In genomic region chr10:4803822-4804221, GRCh38 we compare ENCODE assay signal across 24 cellular contexts. TPM values are rescaled to one million over a fixed set of nuclear protein-coding genes. Genes with fewer than 3 reads are reported as not detected.
DNase-seq lines count a peak whose midpoint lies in the region; ATAC-seq, FAIRE-seq and TF ChIP-seq lines count a peak whose summit lies in the region.
"Had no signal": no experiment of that assay in that cellular context is flagged by ENCODE, and none has a peak within 500 bp of the region (broad histone marks: within the 10 kb centered on the region; RNA-seq: fewer than 3 reads in every experiment).

No MANE protein-coding gene starts in this region.

- peak overlapping the region; percentile 44 to 90 for H4K8ac ChIP-seq in IMR-90 (ENCODE audit: low read depth in 2 of 2, low read length in 2 of 2)

- H3K18ac ChIP-seq in IMR-90 (ENCODE audit: low read depth, low read length) = peak overlapping the region; percentile 80; the same call in 1 of the 2 replicates

- H3K9me1 ChIP-seq in IMR-90 (ENCODE audit: insufficient read depth, low read length) = peaks cover 3% of the 10 kb centered on the region
- no peaks in the 10 kb centered on the region for H3K9me1 ChIP-seq in endothelial cell of umbilical vein (replicated peaks; ENCODE audit: control insufficient read depth, extremely low read depth, insufficient read depth, low read length)

- H3K14ac ChIP-seq in IMR-90 (replicated peaks; ENCODE audit: low read depth, low read length) = peak overlapping the region; percentile 89

- H3K4me3 Mint-ChIP-seq in osteocyte (ENCODE audit: unreplicated experiment) = no peak overlapping the region
- H3K4me3 Mint-ChIP-seq: CD4-positive, alpha-beta T cell; GM23338; H9; IgD-negative memory B cell had no signal

- no peak for DNase-seq in A549 (ENCODE audit: low read depth in 1 of 2, low spot score in 1 of 2)
- DNase-seq in IMR-90 = no peak
- DNase-seq in endothelial cell of umbilical vein (ENCODE audit: low read depth, low spot score) = no peak
- DNase-seq in osteocyte (ENCODE audit: extremely low spot score, unreplicated experiment) = no peak
- no peak for DNase-seq in HuH-7 (ENCODE audit: low spot score)
- no peak for DNase-seq in stimulated activated CD4-positive, alpha-beta T cell treated with anti-CD3 and anti-CD28 coated beads, Interleukin-2, amount 100 ng/mL, for 24 hours
- no peak for DNase-seq in Peyer's patch
- DNase-seq: 8988T; AML-193; CD4-positive, alpha-beta T cell; H9; NCI-H1092 treated with DMSO at 0.1 percent for 48 hours; NCI-H146; NCI-H1930; NCI-H2107; NCI-H446; NCI-H524 treated with DMSO at 0.1 percent for 48 hours; NCI-H774; Right ventricle myocardium superior; SW 1271 had no signal

- peak overlapping the region; percentile 77; the same call in 1 of the 2 replicates for H3K23ac ChIP-seq in IMR-90 (ENCODE audit: low read depth, low read length)

- peak overlapping the region; percentile 72; the same call in 1 of the 2 replicates for H4K5ac ChIP-seq in IMR-90 (ENCODE audit: low read depth, low read length)

- CTCF ChIA-PET in A549 (lab: Yijun Ruan, JAX) = interaction anchor here (0.9 to 2.0 kb wide), 3 partner anchors 11 to 178 kb away, joined by 3 to 6 read pairs (median 4); no protein-coding TSS in a partner anchor
- CTCF ChIA-PET in IMR-90 (lab: Yijun Ruan, JAX) = interaction anchor here (1.6 kb wide), 1 partner anchor 11 kb away, joined by 5 read pairs; no protein-coding TSS in a partner anchor
- CTCF ChIA-PET in endothelial cell of umbilical vein (lab: Charles Lee) = interaction anchor here (1.1 to 1.6 kb wide), 4 partner anchors 9 to 33 kb away, joined by 3 to 14 read pairs (median 7); no protein-coding TSS in a partner anchor

- H2AK9ac ChIP-seq in IMR-90 (replicated peaks; ENCODE audit: low read depth, low read length, poor library complexity) = no peak overlapping the region

- H3K4ac ChIP-seq in IMR-90 (ENCODE audit: low read depth, low read length) = peak overlapping the region; percentile 91

- H2BK120ac ChIP-seq in IMR-90 (ENCODE audit: low read depth, low read length) = peak overlapping the region; percentile 89

- H3K4me3 ChIP-seq in A549 (no peak overlapping the region), IMR-90 (ENCODE audit: insufficient read depth, low read depth, low read length) (no peak overlapping the region), endothelial cell of umbilical vein (replicated peaks in 1 of 3; ENCODE audit: insufficient read depth in 1 of 3, low read depth in 1 of 3, low read length in 3 of 3) (no peak overlapping the region), Peyer's patch (no peak overlapping the region)
- H3K4me3 ChIP-seq: BLaER1 treated with 17β-estradiol and CSF1 and Interleukin-3, amounts not matched to agents 10 nM and 100 nM; GM23338 had no signal

- H2AFZ ChIP-seq in IMR-90 (replicated peaks; ENCODE audit: low read length, poor library complexity) (no peak overlapping the region), endothelial cell of umbilical vein (ENCODE audit: low read depth, low read length) (peak overlapping the region; percentile 8)
- H2AFZ ChIP-seq: GM23338 had no signal

- FAIRE-seq in A549 (lab: Jason Lieb, UNC) (no peak), endothelial cell of umbilical vein (lab: Jason Lieb, UNC) (no peak)
- FAIRE-seq: D721Med had no signal

- H4K20me1 ChIP-seq in IMR-90 (ENCODE audit: insufficient read depth, low read length) (no peaks in the 10 kb centered on the region), endothelial cell of umbilical vein (replicated peaks; ENCODE audit: control insufficient read depth, extremely low read depth, insufficient read depth, low read length) (no peaks in the 10 kb centered on the region)
- H4K20me1 ChIP-seq: BLaER1 treated with 17β-estradiol and CSF1 and Interleukin-3, amounts not matched to agents 10 nM and 100 nM had no signal

- TF ChIP-seq CTCF in A549 (IDR thresholded peaks at IDR 0.05) (no peak), IMR-90 (conservative IDR thresholded peaks at IDR 0.05; ENCODE audit: low read depth, low read length) (no peak), endothelial cell of umbilical vein (IDR thresholded peaks at IDR 0.05; ENCODE audit: extremely low read depth in 1 of 2, insufficient read depth in 1 of 2, low read depth in 1 of 2, low read length in 2 of 2) (no peak), osteocyte (IDR thresholded peaks at IDR 0.05) (no peak), Peyer's patch (IDR thresholded peaks at IDR 0.05) (no peak)

- no peak for TF ChIP-seq EP300 in A549 (IDR thresholded peaks at IDR 0.05)

- BruUV-seq in IMR-90 (replicated peaks; lab: Mats Ljungman, UMichigan) (no TSS peak), endothelial cell of umbilical vein (replicated peaks; lab: Mats Ljungman, UMichigan) (no TSS peak)

- peak overlapping the region; percentile 93; the same call in 1 of the 2 replicates for H2AK5ac ChIP-seq in IMR-90 (ENCODE audit: low read depth, low read length)

- no peaks in the 10 kb centered on the region for H3K27me3 ChIP-seq in IMR-90 (ENCODE audit: control insufficient read depth, insufficient read depth, low read length)
- H3K27me3 ChIP-seq in endothelial cell of umbilical vein (ENCODE audit: control insufficient read depth in 2 of 2, insufficient read depth in 2 of 2, low read length in 2 of 2) = no peaks in the 10 kb centered on the region
- no peaks in the 10 kb centered on the region for H3K27me3 ChIP-seq in Peyer's patch
- H3K27me3 ChIP-seq: BLaER1 treated with 17β-estradiol and CSF1 and Interleukin-3, amounts not matched to agents 10 nM and 100 nM had no signal

- H3K9me3 Mint-ChIP-seq in osteocyte (ENCODE audit: unreplicated experiment) = no peaks in the 10 kb centered on the region
- H3K9me3 Mint-ChIP-seq: CD4-positive, alpha-beta T cell; GM23338; IgD-negative memory B cell had no signal

- dilution Hi-C loops in IMR-90 (cut with HindIII; ENCODE audit: low sequenced_read_pairs, unreplicated experiment) = no loop called here
- dilution Hi-C loops in endothelial cell of umbilical vein (cut with MboI; ENCODE audit: extremely low pct_ligation_motif_present, low sequenced_read_pairs) = no loop called here

- H3K79me1 ChIP-seq in IMR-90 (ENCODE audit: low read depth in 1 of 2, low read length in 2 of 2) = peaks cover 0 to 13% of the 10 kb centered on the region in 2 experiments; a peak in 2 of 4 replicates

- H3K36me3 Mint-ChIP-seq in osteocyte (ENCODE audit: unreplicated experiment) = no peaks in the 10 kb centered on the region

- H3K36me3 ChIP-seq in IMR-90 (ENCODE audit: control insufficient read depth, insufficient read depth, low read length) (no peaks in the 10 kb centered on the region), endothelial cell of umbilical vein (ENCODE audit: control insufficient read depth in 2 of 2, extremely low read depth in 1 of 2, insufficient read depth in 2 of 2, low read length in 2 of 2) (no peaks in the 10 kb centered on the region), Peyer's patch (no peaks in the 10 kb centered on the region)
- H3K36me3 ChIP-seq: BLaER1 treated with 17β-estradiol and CSF1 and Interleukin-3, amounts not matched to agents 10 nM and 100 nM had no signal

- peak overlapping the region; percentile 42; the same call in 1 of the 2 replicates for H3K56ac ChIP-seq in IMR-90 (ENCODE audit: extremely low read depth, insufficient read depth, low read length)

- H3K4me1 ChIP-seq in A549 = peaks cover 14% of the 10 kb centered on the region
- peaks cover 4% of the 10 kb centered on the region for H3K4me1 ChIP-seq in IMR-90 (ENCODE audit: control insufficient read depth, insufficient read depth, low read length)
- peaks cover 41% of the 10 kb centered on the region for H3K4me1 ChIP-seq in endothelial cell of umbilical vein (ENCODE audit: control insufficient read depth, extremely low read depth, insufficient read depth, low read length)
- no peaks in the 10 kb centered on the region for H3K4me1 ChIP-seq in Peyer's patch

- H3K79me2 ChIP-seq in endothelial cell of umbilical vein (ENCODE audit: control insufficient read depth, insufficient read depth, low read length) = no peaks in the 10 kb centered on the region

- peaks cover 37% of the 10 kb centered on the region for H3K4me1 Mint-ChIP-seq in osteocyte (ENCODE audit: unreplicated experiment)

- H2BK5ac ChIP-seq in IMR-90 (ENCODE audit: low read depth, low read length, poor library complexity, severe bottlenecking) = peak overlapping the region; percentile 91

- H3K27me3 Mint-ChIP-seq in osteocyte (ENCODE audit: unreplicated experiment) = no peaks in the 10 kb centered on the region

- H3K27ac Mint-ChIP-seq in osteocyte (ENCODE audit: unreplicated experiment) = peak overlapping the region; percentile 71
- H3K27ac Mint-ChIP-seq: CD4-positive, alpha-beta T cell; GM23338; H9; IgD-negative memory B cell had no signal

- H3K9me3 ChIP-seq in A549 (no peaks in the 10 kb centered on the region), IMR-90 (ENCODE audit: control insufficient read depth, insufficient read depth, low read length) (no peaks in the 10 kb centered on the region), endothelial cell of umbilical vein (replicated peaks; ENCODE audit: control insufficient read depth, insufficient read depth, low read length) (no peaks in the 10 kb centered on the region), Peyer's patch (no peaks in the 10 kb centered on the region)
- H3K9me3 ChIP-seq: BLaER1 treated with 17β-estradiol and CSF1 and Interleukin-3, amounts not matched to agents 10 nM and 100 nM had no signal

- peak overlapping the region; percentile 29; the same call in 2 of the 3 replicates for H2BK15ac ChIP-seq in IMR-90 (ENCODE audit: low read depth, low read length)

- H2BK20ac ChIP-seq in IMR-90 (ENCODE audit: low read depth, low read length) = peak overlapping the region; percentile 87

- POLR2A ChIA-PET in A549 (lab: Yijun Ruan, JAX) (no interaction called here), IMR-90 (lab: Charles Lee; ENCODE audit: unreplicated experiment) (no interaction called here), endothelial cell of umbilical vein (lab: Charles Lee) (no interaction called here)

- H3K27ac ChIP-seq in A549 (no peak overlapping the region), IMR-90 (ENCODE audit: insufficient read depth, low read length) (peak overlapping the region; percentile 81), endothelial cell of umbilical vein (ENCODE audit: insufficient read depth, low read depth, low read length) (peak overlapping the region; percentile 62), Peyer's patch (no peak overlapping the region)
- H3K27ac ChIP-seq: BLaER1 treated with 17β-estradiol and CSF1 and Interleukin-3, amounts not matched to agents 10 nM and 100 nM had no signal

- TF ChIP-seq RAD21 in A549 (conservative IDR thresholded peaks at IDR 0.05 in 1 of 2, IDR thresholded peaks at IDR 0.05 in 1 of 2) = no peak
- no peak for TF ChIP-seq RAD21 in IMR-90 (IDR thresholded peaks at IDR 0.05; ENCODE audit: low read length)

- ATAC-seq in A549 = no peak
- ATAC-seq in IMR-90 (ENCODE audit: low read depth) = no peak
- ATAC-seq: GM23338 had no signal

- TF ChIP-seq POLR2A in A549 (IDR thresholded peaks at IDR 0.05; ENCODE audit: low read length) (no peak), IMR-90 (IDR thresholded peaks at IDR 0.05; ENCODE audit: low read depth, low read length) (no peak), endothelial cell of umbilical vein (IDR thresholded peaks at IDR 0.05; ENCODE audit: low read depth, low read length) (no peak), Peyer's patch (IDR thresholded peaks at IDR 0.05) (no peak)

- peak overlapping the region; percentile 49 for H4K91ac ChIP-seq in IMR-90 (ENCODE audit: insufficient read depth, low read depth, low read length)

- in situ Hi-C loops in IMR-90 (cut with MboI; ENCODE audit: low sequenced_read_pairs) = no loop called here

- WGBS in A549 (ENCODE audit: missing lambda C conversion rate) = 51% methylated on average over 2 of the region's 2 CpGs
- no CpG with 5 or more reads among the region's 2 CpGs for WGBS in IMR-90 (ENCODE audit: extremely low coverage in 2 of 2, insufficient read length in 1 of 2), 2 experiments

- intact Hi-C loops in IMR-90 (cut with micrococcal nuclease) (no loop called here), endothelial cell of umbilical vein (cut with micrococcal nuclease) (no loop called here)

- H3K9ac ChIP-seq in IMR-90 (ENCODE audit: low read depth, low read length) (no peak overlapping the region), endothelial cell of umbilical vein (replicated peaks; ENCODE audit: extremely low read depth, insufficient read depth, low read length) (no peak overlapping the region)
- H3K9ac ChIP-seq: BLaER1 treated with 17β-estradiol and CSF1 and Interleukin-3, amounts not matched to agents 10 nM and 100 nM had no signal

- H3K4me2 ChIP-seq in A549 (no peak overlapping the region), IMR-90 (ENCODE audit: low read depth, low read length) (no peak overlapping the region), endothelial cell of umbilical vein (ENCODE audit: insufficient read depth, low read length) (no peak overlapping the region)
- H3K4me2 ChIP-seq: GM23338 had no signal

RNA-seq across cellular contexts. Expression of gene AKR1E2, which starts 22.2 kb away (rescaled TPM):
- polyA plus RNA-seq in A549 (2011; rRNA removed) (17.5 and 20.0 TPM in 2 replicates), A549 (2017; fragmentation: RNase III; extraction: RNeasy Plus Mini Kit Qiagen cat#74134 plus additional on column Dnase treatment) (10.5 to 15.2 TPM (median 11.2 TPM) in 3 replicates), IMR-90 (2012; rRNA removed) (1.1 and 1.2 TPM in 2 replicates), endothelial cell of umbilical vein (4.0 and 4.9 TPM in 2 replicates)
- 12.0 and 14.8 TPM in 2 replicates for polyA plus RNA-seq in A549 (2012; cell fraction: cytosol; rRNA removed)
- polyA plus RNA-seq in A549 (2012; cell fraction: nucleus; rRNA removed) = 25.9 and 28.9 TPM in 2 replicates
- 139 and 226 TPM in 2 replicates for polyA minus RNA-seq in A549 (2011; rRNA and poly(A)+ RNA removed)
- total RNA-seq in IMR-90 (2012; rRNA removed) (2.2 and 3.4 TPM in 2 replicates), endothelial cell of umbilical vein (5.8 and 8.2 TPM in 2 replicates), osteocyte (1.7 and 2.5 TPM in 2 replicates), Peyer's patch (10 to 100 TPM in 1 of 4 donors, 1 to 10 TPM in 3; 2.0 to 59.4 (median 3.6) TPM)
- 0.76 and 0.79 TPM in 2 replicates for polyA plus RNA-seq in IMR-90 (2012; cell fraction: cytosol; rRNA removed)
- 1.9 and 4.7 TPM in 2 replicates for polyA plus RNA-seq in IMR-90 (2012; cell fraction: nucleus; rRNA removed; ENCODE audit: low replicate concordance)
- polyA plus RNA-seq in endothelial cell of umbilical vein (2011; cell fraction: cytosol; rRNA removed) = 4.1 and 6.8 TPM in 2 replicates
- polyA plus RNA-seq in endothelial cell of umbilical vein (2011; cell fraction: nucleus; rRNA removed) = 11.0 and 15.6 TPM in 2 replicates
- polyA plus RNA-seq in endothelial cell of umbilical vein (2012) = 5.0 and 7.2 TPM in 2 replicates
- polyA minus RNA-seq in endothelial cell of umbilical vein = 17.1 and 21.8 TPM in 2 replicates
- polyA minus RNA-seq in endothelial cell of umbilical vein (2011; cell fraction: cytosol; rRNA and poly(A)+ RNA removed) = not detected
- 12.1 and 14.2 TPM in 2 replicates for polyA minus RNA-seq in endothelial cell of umbilical vein (2011; cell fraction: nucleus; rRNA and poly(A)+ RNA removed)
- polyA plus RNA-seq: IgD-negative memory B cell had no signal

Comparison
In these comparisons a context has a peak if more than half of its experiments do, and no peak if none do; other contexts are left out.
1. H3K27ac ChIP-seq: peak in IMR-90 (single experiment) and endothelial cell of umbilical vein (single experiment); none in A549 (0 of 2) and Peyer's patch (0 of 4).